In genomic region chr15:31740203-31740602, GRCh38 we compare ENCODE assay signal across 14 cellular contexts.
DNase-seq lines count a peak whose midpoint lies in the region; ATAC-seq and TF ChIP-seq lines count a peak whose summit lies in the region.
"Had no signal": no experiment of that assay in that cellular context is flagged by ENCODE, and none has a peak within 500 bp of the region (broad histone marks: within the 10 kb centered on the region; RNA-seq: fewer than 3 reads in every experiment).

No MANE protein-coding gene starts in this region.

- H3K36me3 ChIP-seq in spleen: no peaks in the 10 kb centered on the region
- H3K36me3 ChIP-seq: colonic mucosa, stomach had no signal

- H3K4me3 ChIP-seq in fibroblast of mammary gland (ENCODE audit: control insufficient read depth, low read depth, low read length): no peak overlapping the region
- H3K4me3 ChIP-seq in spleen: no peak overlapping the region
- H3K4me3 ChIP-seq: colonic mucosa, smooth muscle cell, stomach had no signal

- peaks cover 0 to 38% (median 27%) of the 10 kb centered on the region in 8 donors for H3K9me3 ChIP-seq in spleen
- H3K9me3 ChIP-seq: colonic mucosa had no signal

- peaks cover 2 to 25% (median 9%) of the 10 kb centered on the region in 3 donors for H3K36me3 Mint-ChIP-seq in naive thymus-derived CD8-positive, alpha-beta T cell

- POLR2A ChIA-PET in naive thymus-derived CD8-positive, alpha-beta T cell (lab: Charles Lee): no interaction called here

- TF ChIP-seq POLR2A in spleen (IDR thresholded peaks at IDR 0.05): no peak

- ATAC-seq in GM21360 (IDR thresholded peaks at IDR 0.05; ENCODE audit: unreplicated experiment): no peak
- no peak for ATAC-seq in naive thymus-derived CD8-positive, alpha-beta T cell

- peaks cover 7 to 39% (median 27%) of the 10 kb centered on the region in 9 donors for H3K9me3 Mint-ChIP-seq in naive thymus-derived CD8-positive, alpha-beta T cell

- H3K27ac Mint-ChIP-seq in naive thymus-derived CD8-positive, alpha-beta T cell: no peak overlapping the region

- no peak overlapping the region for H3K4me3 Mint-ChIP-seq in naive thymus-derived CD8-positive, alpha-beta T cell

- no peaks in the 10 kb centered on the region for H3K4me1 Mint-ChIP-seq in naive thymus-derived CD8-positive, alpha-beta T cell

- peak; percentile 5 for DNase-seq in ELR (ENCODE audit: low read depth)
- DNase-seq in NCI-H82 (lab: John Stamatoyannopoulos, UW): peak; percentile 99
- peak; percentile 56 for DNase-seq in fibroblast of mammary gland (ENCODE audit: low read depth)
- DNase-seq in occipital lobe (lab: John Stamatoyannopoulos, UW): peak; percentile 75
- no peak for DNase-seq in stimulated activated CD4-positive, alpha-beta T cell treated with anti-CD3 and anti-CD28 coated beads, Interleukin-1b, Interleukin-23, amount 100 ng/mL, for 48 hours
- DNase-seq in spleen: no peak
- DNase-seq in naive thymus-derived CD8-positive, alpha-beta T cell: no peak
- DNase-seq: activated CD4-positive, alpha-beta T cell treated with anti-CD3 and anti-CD28 coated beads, Interleukin-2, amount 50 U/mL, for 4 hours; colonic mucosa; NCI-H187 treated with DMSO at 0.1 percent for 48 hours; SIG-M5; stomach had no signal

- H3K4me1 ChIP-seq in spleen: no peaks in the 10 kb centered on the region
- H3K4me1 ChIP-seq: colonic mucosa, stomach had no signal

- TF ChIP-seq CTCF in fibroblast of mammary gland (conservative IDR thresholded peaks at IDR 0.05; ENCODE audit: control insufficient read depth, insufficient read depth, low read depth, low read length): no peak
- no peak for TF ChIP-seq CTCF in spleen (IDR thresholded peaks at IDR 0.05 in 8 of 11, conservative IDR thresholded peaks at IDR 0.05 in 3 of 11)

- WGBS in spleen, 5 donors: 50 to 66% (median 58%) methylated on average over 7 to 9 of the region's 9 CpGs

- intact Hi-C loops in spleen (cut with DNase I; ENCODE audit: low total_unique reads): no loop called here

- no peak overlapping the region for H3K27ac ChIP-seq in spleen
- H3K27ac ChIP-seq: colonic mucosa, stomach had no signal

- H3K27me3 ChIP-seq in spleen (replicated peaks in 1 of 7): peaks cover 0 to 3% (median 0%) of the 10 kb centered on the region in 7 donors
- H3K27me3 ChIP-seq: colonic mucosa, stomach had no signal

- peaks cover 9 to 27% (median 15%) of the 10 kb centered on the region in 5 donors for H3K27me3 Mint-ChIP-seq in naive thymus-derived CD8-positive, alpha-beta T cell

Comparison
In these comparisons a context has a peak if more than half of its experiments do, and no peak if none do; other contexts are left out.
1. DNase-seq: peak in ELR (single experiment), NCI-H82 (single experiment), fibroblast of mammary gland (single experiment) and occipital lobe (single experiment); none in stimulated activated CD4-positive, alpha-beta T cell treated with anti-CD3 and anti-CD28 coated beads, Interleukin-1b, Interleukin-23, amount 100 ng/mL, for 48 hours (single experiment), spleen (single experiment) and naive thymus-derived CD8-positive, alpha-beta T cell (0 of 10).